ENCODE assay signal across 1 cellular context in the genomic region with DNA sequence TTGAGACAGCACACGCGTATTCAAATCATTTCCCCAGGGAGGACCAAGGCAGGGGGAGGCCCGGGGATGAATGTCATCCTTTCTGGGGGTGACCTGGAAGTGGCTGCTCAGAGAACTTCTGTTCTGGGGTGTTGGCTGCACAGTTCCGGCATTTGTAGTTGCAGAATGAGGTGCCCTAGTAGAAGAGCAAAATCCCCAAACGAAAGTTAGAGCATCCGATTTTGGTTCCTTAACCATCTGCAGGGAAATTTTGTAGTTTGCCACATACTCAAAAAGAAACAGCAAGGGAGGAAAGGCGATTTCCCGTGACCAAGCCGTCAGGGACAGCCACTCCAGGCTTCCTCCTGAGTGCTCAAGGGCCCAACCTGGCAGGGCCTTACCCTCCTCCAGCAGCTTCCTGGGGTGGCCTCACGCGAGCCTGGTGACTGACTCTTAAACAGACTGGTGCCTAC.
TF ChIP-seq lines count a peak whose summit lies in the region.

No MANE protein-coding gene starts in this region.

TF ChIP-seq in HepG2, 621 proteins besides CTCF, POLR2A, EP300 and RAD21 (continued from another document):
- TF ChIP-seq, protein P1, sequence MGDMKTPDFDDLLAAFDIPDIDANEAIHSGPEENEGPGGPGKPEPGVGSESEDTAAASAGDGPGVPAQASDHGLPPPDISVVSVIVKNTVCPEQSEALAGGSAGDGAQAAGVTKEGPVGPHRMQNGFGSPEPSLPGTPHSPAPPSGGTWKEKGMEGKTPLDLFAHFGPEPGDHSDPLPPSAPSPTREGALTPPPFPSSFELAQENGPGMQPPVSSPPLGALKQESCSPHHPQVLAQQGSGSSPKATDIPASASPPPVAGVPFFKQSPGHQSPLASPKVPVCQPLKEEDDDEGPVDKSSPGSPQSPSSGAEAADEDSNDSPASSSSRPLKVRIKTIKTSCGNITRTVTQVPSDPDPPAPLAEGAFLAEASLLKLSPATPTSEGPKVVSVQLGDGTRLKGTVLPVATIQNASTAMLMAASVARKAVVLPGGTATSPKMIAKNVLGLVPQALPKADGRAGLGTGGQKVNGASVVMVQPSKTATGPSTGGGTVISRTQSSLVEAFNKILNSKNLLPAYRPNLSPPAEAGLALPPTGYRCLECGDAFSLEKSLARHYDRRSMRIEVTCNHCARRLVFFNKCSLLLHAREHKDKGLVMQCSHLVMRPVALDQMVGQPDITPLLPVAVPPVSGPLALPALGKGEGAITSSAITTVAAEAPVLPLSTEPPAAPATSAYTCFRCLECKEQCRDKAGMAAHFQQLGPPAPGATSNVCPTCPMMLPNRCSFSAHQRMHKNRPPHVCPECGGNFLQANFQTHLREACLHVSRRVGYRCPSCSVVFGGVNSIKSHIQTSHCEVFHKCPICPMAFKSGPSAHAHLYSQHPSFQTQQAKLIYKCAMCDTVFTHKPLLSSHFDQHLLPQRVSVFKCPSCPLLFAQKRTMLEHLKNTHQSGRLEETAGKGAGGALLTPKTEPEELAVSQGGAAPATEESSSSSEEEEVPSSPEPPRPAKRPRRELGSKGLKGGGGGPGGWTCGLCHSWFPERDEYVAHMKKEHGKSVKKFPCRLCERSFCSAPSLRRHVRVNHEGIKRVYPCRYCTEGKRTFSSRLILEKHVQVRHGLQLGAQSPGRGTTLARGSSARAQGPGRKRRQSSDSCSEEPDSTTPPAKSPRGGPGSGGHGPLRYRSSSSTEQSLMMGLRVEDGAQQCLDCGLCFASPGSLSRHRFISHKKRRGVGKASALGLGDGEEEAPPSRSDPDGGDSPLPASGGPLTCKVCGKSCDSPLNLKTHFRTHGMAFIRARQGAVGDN (CRISPR knock-in tag; IDR thresholded peaks at IDR 0.05) = no peak
- TF ChIP-seq, protein P2, sequence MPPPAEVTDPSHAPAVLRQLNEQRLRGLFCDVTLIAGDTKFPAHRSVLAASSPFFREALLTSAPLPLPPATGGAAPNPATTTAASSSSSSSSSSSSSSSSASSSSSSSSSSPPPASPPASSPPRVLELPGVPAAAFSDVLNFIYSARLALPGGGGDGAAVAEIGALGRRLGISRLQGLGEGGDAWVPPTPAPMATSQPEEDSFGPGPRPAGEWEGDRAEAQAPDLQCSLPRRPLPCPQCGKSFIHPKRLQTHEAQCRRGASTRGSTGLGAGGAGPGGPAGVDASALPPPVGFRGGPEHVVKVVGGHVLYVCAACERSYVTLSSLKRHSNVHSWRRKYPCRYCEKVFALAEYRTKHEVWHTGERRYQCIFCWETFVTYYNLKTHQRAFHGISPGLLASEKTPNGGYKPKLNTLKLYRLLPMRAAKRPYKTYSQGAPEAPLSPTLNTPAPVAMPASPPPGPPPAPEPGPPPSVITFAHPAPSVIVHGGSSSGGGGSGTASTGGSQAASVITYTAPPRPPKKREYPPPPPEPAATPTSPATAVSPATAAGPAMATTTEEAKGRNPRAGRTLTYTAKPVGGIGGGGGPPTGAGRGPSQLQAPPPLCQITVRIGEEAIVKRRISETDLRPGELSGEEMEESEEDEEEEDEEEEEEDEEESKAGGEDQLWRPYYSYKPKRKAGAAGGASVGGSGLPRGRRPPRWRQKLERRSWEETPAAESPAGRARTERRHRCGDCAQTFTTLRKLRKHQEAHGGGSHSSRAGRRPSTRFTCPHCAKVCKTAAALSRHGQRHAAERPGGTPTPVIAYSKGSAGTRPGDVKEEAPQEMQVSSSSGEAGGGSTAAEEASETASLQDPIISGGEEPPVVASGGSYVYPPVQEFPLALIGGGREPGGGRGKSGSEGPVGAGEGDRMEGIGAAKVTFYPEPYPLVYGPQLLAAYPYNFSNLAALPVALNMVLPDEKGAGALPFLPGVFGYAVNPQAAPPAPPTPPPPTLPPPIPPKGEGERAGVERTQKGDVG (CRISPR knock-in tag; IDR thresholded peaks at IDR 0.05; ENCODE audit: borderline replicate concordance) = no peak
- no peak for TF ChIP-seq RFX1 (IDR thresholded peaks at IDR 0.05)
- TF ChIP-seq, protein P3, sequence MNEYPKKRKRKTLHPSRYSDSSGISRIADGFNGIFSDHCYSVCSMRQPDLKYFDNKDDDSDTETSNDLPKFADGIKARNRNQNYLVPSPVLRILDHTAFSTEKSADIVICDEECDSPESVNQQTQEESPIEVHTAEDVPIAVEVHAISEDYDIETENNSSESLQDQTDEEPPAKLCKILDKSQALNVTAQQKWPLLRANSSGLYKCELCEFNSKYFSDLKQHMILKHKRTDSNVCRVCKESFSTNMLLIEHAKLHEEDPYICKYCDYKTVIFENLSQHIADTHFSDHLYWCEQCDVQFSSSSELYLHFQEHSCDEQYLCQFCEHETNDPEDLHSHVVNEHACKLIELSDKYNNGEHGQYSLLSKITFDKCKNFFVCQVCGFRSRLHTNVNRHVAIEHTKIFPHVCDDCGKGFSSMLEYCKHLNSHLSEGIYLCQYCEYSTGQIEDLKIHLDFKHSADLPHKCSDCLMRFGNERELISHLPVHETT (CRISPR knock-in tag; conservative IDR thresholded peaks at IDR 0.05) = no peak
